21 cellular contexts compared by ENCODE assay signal in genomic region chr2:238724728-238725127, GRCh38.
"Had no signal": no experiment of that assay in that cellular context is flagged by ENCODE, and none has a peak within 500 bp of the region (broad histone marks: within the 10 kb centered on the region; RNA-seq: fewer than 3 reads in every experiment).

No MANE protein-coding gene starts in this region.

- H3K4me3 ChIP-seq: body of pancreas, cardiac muscle cell, gastrocnemius medialis, smooth muscle cell, upper lobe of right lung had no signal

- H3K9me3 ChIP-seq: body of pancreas, gastrocnemius medialis, upper lobe of right lung had no signal

- H3K4me1 ChIP-seq: body of pancreas, gastrocnemius medialis, parathyroid adenoma had no signal

- H3K27ac ChIP-seq: body of pancreas, cardiac muscle cell, gastrocnemius medialis, parathyroid adenoma, upper lobe of right lung, VCaP had no signal

- H3K36me3 ChIP-seq: cardiac muscle cell, gastrocnemius medialis, upper lobe of right lung had no signal

- ATAC-seq: activated CD4-positive, CD25-positive, alpha-beta regulatory T cell treated with anti-CD3 and anti-CD28 coated beads, Interleukin-2, amount 50 U/mL, for 24 hours; activated CD8-positive, alpha-beta memory T cell treated with anti-CD3 and anti-CD28 coated beads, Interleukin-2, amount 10 ng/mL, durations not matched to agents 7 days and 5 days; activated CD8-positive, alpha-beta T cell treated with anti-CD3 and anti-CD28 coated beads for 36 hours; body of pancreas; gastrocnemius medialis; sciatic nerve; stimulated activated memory B cell treated with anti-CD40 and anti-IgM and Interleukin-4, amounts not matched to agents 10 μg/mL and 1 μg/mL and 100 μg/mL, for 72 hours; T-cell; upper lobe of right lung had no signal

- H3K27me3 ChIP-seq: body of pancreas, cardiac muscle cell, gastrocnemius medialis, upper lobe of right lung had no signal

- DNase-seq: activated CD4-positive, alpha-beta T cell treated with anti-CD3 and anti-CD28 coated beads, Interleukin-2, amount 10 ng/mL, durations not matched to agents 24 days and 14 days; activated CD8-positive, alpha-beta memory T cell treated with anti-CD3 and anti-CD28 coated beads, Interleukin-2, amount 10 ng/mL, durations not matched to agents 7 days and 5 days; activated CD8-positive, alpha-beta T cell treated with anti-CD3 and anti-CD28 coated beads for 36 hours; activated gamma-delta T cell treated with Interleukin-2 at 50 U/mL for 16 hours; anterior cingulate cortex; body of pancreas; effector CD4-positive, alpha-beta T cell; erythroblast; gastrocnemius medialis; hypothalamus; nucleus accumbens; stimulated activated CD4-positive, alpha-beta T cell treated with anti-CD3 and anti-CD28 coated beads, Interleukin-15, amount 100 ng/mL, for 24 hours; T-cell; upper lobe of right lung had no signal

- H3K9ac ChIP-seq: parathyroid adenoma had no signal
